ENCODE assay signal across 1 cellular context in genomic region chr1:30764939-30765582, GRCh38.
TF ChIP-seq lines count a peak whose summit lies in the region.

No MANE protein-coding gene starts in this region.

TF ChIP-seq in K562, 482 proteins besides CTCF, POLR2A, EP300 and RAD21 (continued from another document):
- TF ChIP-seq RBM25 (IDR thresholded peaks at IDR 0.05; ENCODE audit: low read depth, low read length, severe bottlenecking) = peak; percentile 74
- TF ChIP-seq, protein P1, sequence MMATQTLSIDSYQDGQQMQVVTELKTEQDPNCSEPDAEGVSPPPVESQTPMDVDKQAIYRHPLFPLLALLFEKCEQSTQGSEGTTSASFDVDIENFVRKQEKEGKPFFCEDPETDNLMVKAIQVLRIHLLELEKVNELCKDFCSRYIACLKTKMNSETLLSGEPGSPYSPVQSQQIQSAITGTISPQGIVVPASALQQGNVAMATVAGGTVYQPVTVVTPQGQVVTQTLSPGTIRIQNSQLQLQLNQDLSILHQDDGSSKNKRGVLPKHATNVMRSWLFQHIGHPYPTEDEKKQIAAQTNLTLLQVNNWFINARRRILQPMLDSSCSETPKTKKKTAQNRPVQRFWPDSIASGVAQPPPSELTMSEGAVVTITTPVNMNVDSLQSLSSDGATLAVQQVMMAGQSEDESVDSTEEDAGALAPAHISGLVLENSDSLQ (IDR thresholded peaks at IDR 0.05) = peak; percentile 32
- TF ChIP-seq ZNF586 (CRISPR knock-in tag; conservative IDR thresholded peaks at IDR 0.05) = no peak
- TF ChIP-seq HNRNPLL (IDR thresholded peaks at IDR 0.05; ENCODE audit: low read depth, low read length, poor library complexity, severe bottlenecking) = no peak
- TF ChIP-seq ZBTB5 (IDR thresholded peaks at IDR 0.05) = no peak
- no peak for TF ChIP-seq KLF10 (CRISPR knock-in tag; IDR thresholded peaks at IDR 0.05)
- TF ChIP-seq ELK3 (CRISPR knock-in tag; IDR thresholded peaks at IDR 0.05) = no peak
- TF ChIP-seq ZNF609 (CRISPR knock-in tag; IDR thresholded peaks at IDR 0.05; ENCODE audit: borderline replicate concordance) = no peak
- TF ChIP-seq ZBTB1 (CRISPR knock-in tag; IDR thresholded peaks at IDR 0.05; ENCODE audit: borderline replicate concordance, low read depth) = 0 out of 2 replicates have a peak, but pooled peaks have one; percentile 9
- TF ChIP-seq PHTF2 (CRISPR knock-in tag; IDR thresholded peaks at IDR 0.05) = no peak
- no peak for TF ChIP-seq CBFA2T3 (IDR thresholded peaks at IDR 0.05)
- no peak for TF ChIP-seq ZNF518B (CRISPR knock-in tag; IDR thresholded peaks at IDR 0.05)
- no peak for TF ChIP-seq ILK (tag; IDR thresholded peaks at IDR 0.05; ENCODE audit: borderline replicate concordance, low read depth)
- peak in 1 of 2 experiments; percentile 46; a peak in 1 of 4 replicates for TF ChIP-seq RCOR1 (IDR thresholded peaks at IDR 0.05; ENCODE audit: borderline replicate concordance in 1 of 2, low read depth in 2 of 2, low read length in 2 of 2)
- TF ChIP-seq ZNF174 (CRISPR knock-in tag; IDR thresholded peaks at IDR 0.05) = no peak
- peak; percentile 46 for TF ChIP-seq WHSC1 (IDR thresholded peaks at IDR 0.05; ENCODE audit: low read length)
- TF ChIP-seq, protein P2, sequence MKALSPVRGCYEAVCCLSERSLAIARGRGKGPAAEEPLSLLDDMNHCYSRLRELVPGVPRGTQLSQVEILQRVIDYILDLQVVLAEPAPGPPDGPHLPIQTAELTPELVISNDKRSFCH (CRISPR knock-in tag; IDR thresholded peaks at IDR 0.05) = no peak
- TF ChIP-seq, protein P2 (tag; IDR thresholded peaks at IDR 0.05) = 0 out of 2 replicates have a peak, but pooled peaks have one; percentile 30
- TF ChIP-seq ZKSCAN8 (CRISPR knock-in tag; IDR thresholded peaks at IDR 0.05) = 0 out of 2 replicates have a peak, but pooled peaks have one; percentile 66
- TF ChIP-seq PCBP2 (IDR thresholded peaks at IDR 0.05; ENCODE audit: low read depth, low read length, poor library complexity, severe bottlenecking) = no peak
- TF ChIP-seq GATA2 (CRISPR knock-in tag; IDR thresholded peaks at IDR 0.05) = peak; percentile 22; the same call in 1 of the 2 replicates
- TF ChIP-seq IRF9 (tag; IDR thresholded peaks at IDR 0.05) = no peak
